Comparison of ENCODE assay signal across 9 cellular contexts in the genomic region with DNA sequence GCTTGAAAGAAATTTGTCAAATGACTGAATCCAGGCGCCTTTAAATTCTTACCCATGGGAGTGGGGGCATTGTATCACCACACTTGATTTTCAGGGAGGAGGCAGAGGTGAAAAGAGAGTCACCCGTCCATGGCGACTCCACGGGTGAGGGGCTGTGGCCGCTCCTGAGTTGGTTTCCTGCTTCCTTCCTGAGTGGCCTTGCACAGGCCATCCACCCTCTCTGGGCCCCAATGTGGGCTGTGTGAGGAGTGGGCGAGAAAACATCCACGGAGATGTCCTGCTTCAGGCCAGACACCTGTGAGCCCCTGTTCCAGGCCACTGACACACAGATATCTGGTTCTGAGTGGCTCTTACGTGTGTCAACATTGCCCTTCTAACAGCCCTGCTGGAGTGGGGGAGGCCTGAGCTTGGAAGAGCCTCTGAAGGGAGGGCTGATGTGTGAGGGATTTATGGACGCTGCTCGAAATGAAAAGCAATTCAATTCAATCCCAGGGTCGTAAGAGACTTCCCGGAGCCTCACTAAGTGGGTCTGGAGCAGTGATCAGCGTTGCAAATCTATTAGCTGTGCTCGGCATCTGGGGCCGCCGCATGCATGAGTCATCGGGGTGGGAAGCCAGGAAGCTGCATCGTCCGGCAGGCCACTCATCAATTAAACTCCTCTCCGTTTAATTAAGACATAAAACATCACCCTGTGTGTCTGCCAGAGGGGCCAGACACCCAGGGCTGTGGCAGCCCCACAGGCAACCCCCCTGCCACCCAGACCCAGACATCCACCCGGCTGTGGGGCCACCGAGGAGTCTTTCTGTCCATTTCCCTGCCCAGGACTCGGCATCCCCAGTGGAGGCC. TPM values are rescaled to one million over a fixed set of nuclear protein-coding genes. Genes with fewer than 3 reads are reported as not detected.
DNase-seq lines count a peak whose midpoint lies in the region; ATAC-seq, FAIRE-seq and TF ChIP-seq lines count a peak whose summit lies in the region.
"Had no signal": no experiment of that assay in that cellular context is flagged by ENCODE, and none has a peak within 500 bp of the region (broad histone marks: within the 10 kb centered on the region; RNA-seq: fewer than 3 reads in every experiment).

No MANE protein-coding gene starts in this region.

- peaks cover 8% of the 10 kb centered on the region for H3K27me3 ChIP-seq in lower lobe of right lung (ENCODE audit: low read depth)

- no peak for ATAC-seq in lower lobe of right lung
- ATAC-seq: stimulated activated naive CD8-positive, alpha-beta T cell treated with anti-CD3 and anti-CD28 coated beads, Interleukin-15, amount 100 ng/mL, for 72 hours had no signal

- H3K27ac ChIP-seq in lower lobe of right lung, result no peak overlapping the region

- no peak for FAIRE-seq in frontal cortex (lab: Jason Lieb, UNC)

- intact Hi-C loops in lower lobe of right lung (cut with DNase I), result no loop called here

- H3K9me3 ChIP-seq in lower lobe of right lung, result no peaks in the 10 kb centered on the region

- DNase-seq in NCI-H345 (lab: John Stamatoyannopoulos, UW) (peak; percentile 44), NCI-H345 treated with DMSO at 0.1 percent for 48 hours (lab: John Stamatoyannopoulos, UW; ENCODE audit: unreplicated experiment) (no peak), NCI-H69 (lab: John Stamatoyannopoulos, UW) (peak; percentile 89), fibroblast of peridontal ligament (ENCODE audit: extremely low read depth) (peak; percentile 48), stromal cell of bone marrow (ENCODE audit: low read depth) (peak; percentile 37), frontal cortex (ENCODE audit: low spot score in 2 of 2) (no peak), DMS114 treated with DMSO at 0.1 percent for 48 hours (lab: John Stamatoyannopoulos, UW; ENCODE audit: unreplicated experiment) (no peak), lower lobe of right lung (no peak)
- DNase-seq: stimulated activated naive CD8-positive, alpha-beta T cell treated with anti-CD3 and anti-CD28 coated beads, Interleukin-15, amount 100 ng/mL, for 72 hours had no signal

- no peak for TF ChIP-seq CTCF in lower lobe of right lung (IDR thresholded peaks at IDR 0.05)

- no peaks in the 10 kb centered on the region for H3K36me3 ChIP-seq in lower lobe of right lung

- H3K4me3 ChIP-seq in lower lobe of right lung, result no peak overlapping the region

- H3K4me1 ChIP-seq in lower lobe of right lung, result no peaks in the 10 kb centered on the region

RNA-seq across cellular contexts. Expression of gene PRR23E, which starts 20.0 kb away (rescaled TPM):
- total RNA-seq in frontal cortex (not detected), lower lobe of right lung (not detected)

Comparison
In these comparisons a context has a peak if more than half of its experiments do, and no peak if none do; other contexts are left out.
1. DNase-seq: peak in NCI-H345 (single experiment), NCI-H69 (single experiment), fibroblast of peridontal ligament (single experiment) and stromal cell of bone marrow (single experiment); none in NCI-H345 treated with DMSO at 0.1 percent for 48 hours (single experiment), frontal cortex (0 of 2), DMS114 treated with DMSO at 0.1 percent for 48 hours (single experiment) and lower lobe of right lung (single experiment).